Comparison of ENCODE assay signal across 17 cellular contexts in genomic region chr2:182359027-182360011, GRCh38.
A peak's percentile ranks its signal among the peaks of the same experiment; 100 is the strongest.
DNase-seq lines count a peak whose midpoint lies in the region; ATAC-seq, FAIRE-seq and TF ChIP-seq lines count a peak whose summit lies in the region.
"Had no signal": no experiment of that assay in that cellular context is flagged by ENCODE, and none has a peak within 500 bp of the region (broad histone marks: within the 10 kb centered on the region; RNA-seq: fewer than 3 reads in every experiment).

No MANE protein-coding gene starts in this region.

- H3K9ac ChIP-seq in keratinocyte (ENCODE audit: control insufficient read depth, extremely low read depth, insufficient read depth, low read length) = no peak overlapping the region
- no peak overlapping the region for H3K9ac ChIP-seq in skeletal muscle satellite cell (ENCODE audit: low read depth, low read length)

- H3K36me3 ChIP-seq in keratinocyte (ENCODE audit: control insufficient read depth in 2 of 2, extremely low read depth in 1 of 2, insufficient read depth in 2 of 2, low read length in 2 of 2) (no peaks in the 10 kb centered on the region), skeletal muscle satellite cell (ENCODE audit: insufficient read depth, low read length) (no peaks in the 10 kb centered on the region)

- peak; percentile 33 for DNase-seq in HEK293T (ENCODE audit: extremely low spot score)
- DNase-seq in choroid plexus epithelial cell (ENCODE audit: low read depth) = peak; percentile 39
- DNase-seq in keratinocyte (ENCODE audit: low read depth, low spot score) = no peak
- DNase-seq in activated CD4-positive, alpha-beta T cell treated with anti-CD3 and anti-CD28 coated beads, Interleukin-2, amount 50 U/mL, for 1 hour = no peak
- no peak for DNase-seq in NCI-H774 (lab: John Stamatoyannopoulos, UW)
- DNase-seq: activated CD4-positive, alpha-beta T cell treated with anti-CD3 and anti-CD28 coated beads, Interleukin-2, amount 10 ng/mL, durations not matched to agents 24 days and 14 days; activated T-cell treated with anti-CD3 and anti-CD28 coated beads, Interleukin-2, amount 50 U/mL, for 48 hours; AML-193; amniotic stem cell; DMS153; naive thymus-derived CD4-positive, alpha-beta T cell; NCI-H1930; RPMI8226 had no signal

- no peak overlapping the region for H3K27ac ChIP-seq in keratinocyte (ENCODE audit: control insufficient read depth, insufficient read depth, low read length)

- H3K27me3 ChIP-seq in keratinocyte (ENCODE audit: control insufficient read depth, extremely low read depth, insufficient read depth, low read length) = no peaks in the 10 kb centered on the region
- no peaks in the 10 kb centered on the region for H3K27me3 ChIP-seq in skeletal muscle satellite cell (ENCODE audit: control insufficient read depth, insufficient read depth, low read length)

- H3K4me2 ChIP-seq in keratinocyte (ENCODE audit: control insufficient read depth, extremely low read depth, insufficient read depth, low read depth, low read length) = peak overlapping the region; percentile 58
- peak overlapping the region; percentile 4 for H3K4me2 ChIP-seq in skeletal muscle satellite cell (ENCODE audit: low read length)

- no peak for TF ChIP-seq CTCF in choroid plexus epithelial cell (conservative IDR thresholded peaks at IDR 0.05; ENCODE audit: low read depth, low read length)
- no peak for TF ChIP-seq CTCF in keratinocyte (optimal IDR thresholded peaks at IDR 0.05 in 1 of 3, IDR thresholded peaks at IDR 0.05 in 1 of 3, conservative IDR thresholded peaks at IDR 0.05 in 1 of 3; ENCODE audit: extremely low read depth in 1 of 3, insufficient read depth in 2 of 3, low read length in 3 of 3)

- peak; percentile 26 for FAIRE-seq in keratinocyte (lab: Jason Lieb, UNC)

- peak overlapping the region; percentile 69 for H2AFZ ChIP-seq in keratinocyte (ENCODE audit: control insufficient read depth, low read length)

- ATAC-seq in GM18907 (IDR thresholded peaks at IDR 0.05; ENCODE audit: unreplicated experiment) (no peak), GM19467 (IDR thresholded peaks at IDR 0.05; ENCODE audit: unreplicated experiment) (no peak)
- ATAC-seq: naive thymus-derived CD4-positive, alpha-beta T cell had no signal

- dilution Hi-C loops in keratinocyte (cut with MboI; ENCODE audit: extremely low pct_ligation_motif_present, low sequenced_read_pairs) = no loop called here

- no peaks in the 10 kb centered on the region for H3K9me1 ChIP-seq in keratinocyte (ENCODE audit: control insufficient read depth, extremely low read depth, insufficient read depth, low read length)

- CTCF ChIA-PET in HEK293T (lab: Yijun Ruan, JAX) = interaction anchor here (0.7 kb wide), 2 partner anchors 290 to 703 kb away, joined by 4 to 5 read pairs; no protein-coding TSS in a partner anchor

- H3K9me3 ChIP-seq in keratinocyte (ENCODE audit: control insufficient read depth, low read depth, low read length) (no peaks in the 10 kb centered on the region), skeletal muscle satellite cell (replicated peaks; ENCODE audit: low read length) (no peaks in the 10 kb centered on the region)

- POLR2A ChIA-PET in HEK293T (lab: Yijun Ruan, JAX) = no interaction called here

- H3K4me1 ChIP-seq in keratinocyte (ENCODE audit: control insufficient read depth, extremely low read depth, insufficient read depth, low read length) (peaks cover 6% of the 10 kb centered on the region), skeletal muscle satellite cell (ENCODE audit: control insufficient read depth, insufficient read depth, low read length) (peaks cover 12% of the 10 kb centered on the region)

- no peaks in the 10 kb centered on the region for H4K20me1 ChIP-seq in keratinocyte (ENCODE audit: control insufficient read depth, extremely low read depth, insufficient read depth, low read length)

- H3K79me2 ChIP-seq in keratinocyte (ENCODE audit: control insufficient read depth, insufficient read depth, low read length) = no peaks in the 10 kb centered on the region

- H3K4me3 ChIP-seq in choroid plexus epithelial cell (ENCODE audit: low read depth, low read length) (no peak overlapping the region), keratinocyte (ENCODE audit: control insufficient read depth in 2 of 3, extremely low read depth in 1 of 3, insufficient read depth in 2 of 3, low read depth in 1 of 3, low read length in 3 of 3) (no peak overlapping the region), skeletal muscle satellite cell (ENCODE audit: low read length) (no peak overlapping the region)
- H3K4me3 ChIP-seq: skin epidermis had no signal

TF ChIP-seq in HEK293T, 16 proteins besides CTCF, POLR2A, EP300 and RAD21:
- TF ChIP-seq BHLHE40 (IDR thresholded peaks at IDR 0.05; ENCODE audit: borderline replicate concordance) (no peak), FOXA1 (IDR thresholded peaks at IDR 0.05) (no peak), SP1 (IDR thresholded peaks at IDR 0.05) (no peak), ELF4 (IDR thresholded peaks at IDR 0.05) (no peak), TARDBP (IDR thresholded peaks at IDR 0.05) (no peak), ZNF384 (IDR thresholded peaks at IDR 0.05) (peak; percentile 40; the same call in 1 of the 2 replicates), ARNT (IDR thresholded peaks at IDR 0.05) (peak; percentile 55; the same call in 1 of the 2 replicates), FOXM1 (IDR thresholded peaks at IDR 0.05; ENCODE audit: borderline replicate concordance) (peak; percentile 35; the same call in 1 of the 2 replicates), FOXK2 (IDR thresholded peaks at IDR 0.05) (no peak), HDGF (IDR thresholded peaks at IDR 0.05; ENCODE audit: borderline replicate concordance) (no peak), NFRKB (IDR thresholded peaks at IDR 0.05) (no peak), LEF1 (IDR thresholded peaks at IDR 0.05; ENCODE audit: borderline replicate concordance) (peak; percentile 67; the same call in 1 of the 2 replicates), CTBP1 (IDR thresholded peaks at IDR 0.05; ENCODE audit: borderline replicate concordance) (peak; percentile 87), PKNOX1 (IDR thresholded peaks at IDR 0.05) (peak; percentile 98), SUZ12 (IDR thresholded peaks at IDR 0.05) (no peak), L3MBTL2 (conservative IDR thresholded peaks at IDR 0.05) (no peak)

Comparison
In these comparisons a context has a peak if more than half of its experiments do, and no peak if none do; other contexts are left out.
1. DNase-seq: peak in HEK293T (single experiment) and choroid plexus epithelial cell (single experiment); none in keratinocyte (single experiment), activated CD4-positive, alpha-beta T cell treated with anti-CD3 and anti-CD28 coated beads, Interleukin-2, amount 50 U/mL, for 1 hour (single experiment) and NCI-H774 (single experiment).